11 cellular contexts compared by ENCODE assay signal in genomic region chr4:110164856-110165255, GRCh38. TPM values are rescaled to one million over a fixed set of nuclear protein-coding genes. Genes with fewer than 3 reads are reported as not detected.
DNase-seq lines count a peak whose midpoint lies in the region; ATAC-seq lines count a peak whose summit lies in the region.
"Had no signal": no experiment of that assay in that cellular context is flagged by ENCODE, and none has a peak within 500 bp of the region (broad histone marks: within the 10 kb centered on the region; RNA-seq: fewer than 3 reads in every experiment).

No MANE protein-coding gene starts in this region.

- no peaks in the 10 kb centered on the region for H3K9me3 ChIP-seq in CD8-positive, alpha-beta memory T cell (ENCODE audit: low read length)

- peaks cover 0 to 1% (median 0%) of the 10 kb centered on the region in 5 donors for H3K9me3 Mint-ChIP-seq in CD8-positive, alpha-beta memory T cell
- peaks cover 4% of the 10 kb centered on the region for H3K9me3 Mint-ChIP-seq in activated naive CD8-positive, alpha-beta T cell treated with anti-CD3 and anti-CD28 coated beads, Interleukin-2, amount 10 ng/mL, durations not matched to agents 7 days and 5 days
- H3K9me3 Mint-ChIP-seq in naive thymus-derived CD8-positive, alpha-beta T cell = peaks cover 0 to 4% (median 0%) of the 10 kb centered on the region in 9 donors
- H3K9me3 Mint-ChIP-seq: dendritic cell treated with granulocyte-macrophage colony-stimulating factor and Interleukin-4, amounts not matched to agents 40 ng/mL and 50 ng/mL, for 4 days had no signal

- peak; percentile 21 for ATAC-seq in activated naive CD8-positive, alpha-beta T cell treated with anti-CD3 and anti-CD28 coated beads, Interleukin-2, amount 10 ng/mL, durations not matched to agents 7 days and 5 days (ENCODE audit: low read depth)
- peak; percentile 27 to 41 for ATAC-seq in naive thymus-derived CD8-positive, alpha-beta T cell
- ATAC-seq in GM21825 (IDR thresholded peaks at IDR 0.05; ENCODE audit: unreplicated experiment) = no peak

- H3K4me1 ChIP-seq in CD8-positive, alpha-beta memory T cell (ENCODE audit: insufficient read depth, low read length) = peaks cover 28% of the 10 kb centered on the region

- H3K27me3 Mint-ChIP-seq in CD8-positive, alpha-beta memory T cell = no peaks in the 10 kb centered on the region
- no peaks in the 10 kb centered on the region for H3K27me3 Mint-ChIP-seq in activated naive CD8-positive, alpha-beta T cell treated with anti-CD3 and anti-CD28 coated beads, Interleukin-2, amount 10 ng/mL, durations not matched to agents 7 days and 5 days
- H3K27me3 Mint-ChIP-seq in naive thymus-derived CD8-positive, alpha-beta T cell = no peaks in the 10 kb centered on the region
- H3K27me3 Mint-ChIP-seq: dendritic cell treated with granulocyte-macrophage colony-stimulating factor and Interleukin-4, amounts not matched to agents 40 ng/mL and 50 ng/mL, for 4 days had no signal

- POLR2A ChIA-PET in CD8-positive, alpha-beta memory T cell (lab: Charles Lee) = interaction anchor here (0.6 to 1.0 kb wide), 2 partner anchors 27 to 32 kb away, joined by 3 to 8 read pairs; no protein-coding TSS in a partner anchor
- POLR2A ChIA-PET in activated naive CD8-positive, alpha-beta T cell treated with anti-CD3 and anti-CD28 coated beads, Interleukin-2, amount 10 ng/mL, durations not matched to agents 7 days and 5 days (lab: Charles Lee) = interaction anchor here (0.7 to 2.6 kb wide), 5 partner anchors 14 to 109 kb away, joined by 3 to 44 read pairs (median 5); partner anchors contain the start of gene ELOVL6
- POLR2A ChIA-PET in naive thymus-derived CD8-positive, alpha-beta T cell (lab: Charles Lee) = interaction anchor here (1.6 kb wide), 1 partner anchor 31 kb away, joined by 17 read pairs; no protein-coding TSS in a partner anchor

- no peak overlapping the region for H3K4me3 ChIP-seq in CD8-positive, alpha-beta memory T cell (ENCODE audit: low read length)

- H3K4me1 Mint-ChIP-seq in CD8-positive, alpha-beta memory T cell = peaks cover 33 to 39% (median 34%) of the 10 kb centered on the region in 3 donors
- H3K4me1 Mint-ChIP-seq in activated naive CD8-positive, alpha-beta T cell treated with anti-CD3 and anti-CD28 coated beads, Interleukin-2, amount 10 ng/mL, durations not matched to agents 7 days and 5 days = peaks cover 19% of the 10 kb centered on the region
- H3K4me1 Mint-ChIP-seq in naive thymus-derived CD8-positive, alpha-beta T cell = peaks cover 16 to 42% (median 37%) of the 10 kb centered on the region in 4 donors

- no peaks in the 10 kb centered on the region for H3K27me3 ChIP-seq in CD8-positive, alpha-beta memory T cell (ENCODE audit: insufficient read depth, low read length, poor library complexity, severe bottlenecking)

- peak overlapping the region in 6 of 7 donors; percentile 4 to 81 (median 63) for H3K4me3 Mint-ChIP-seq in CD8-positive, alpha-beta memory T cell
- peak overlapping the region; percentile 59 for H3K4me3 Mint-ChIP-seq in activated naive CD8-positive, alpha-beta T cell treated with anti-CD3 and anti-CD28 coated beads, Interleukin-2, amount 10 ng/mL, durations not matched to agents 7 days and 5 days
- peak overlapping the region in 9 of 10 donors; percentile 53 to 76 (median 70) for H3K4me3 Mint-ChIP-seq in naive thymus-derived CD8-positive, alpha-beta T cell
- H3K4me3 Mint-ChIP-seq: dendritic cell treated with granulocyte-macrophage colony-stimulating factor and Interleukin-4, amounts not matched to agents 40 ng/mL and 50 ng/mL, for 4 days had no signal

- peak in 2 of 5 donors; percentile 17 to 34 for DNase-seq in CD8-positive, alpha-beta memory T cell
- peak; percentile 53 for DNase-seq in HT-29 (ENCODE audit: low spot score)
- DNase-seq in activated naive CD8-positive, alpha-beta T cell treated with anti-CD3 and anti-CD28 coated beads, Interleukin-2, amount 10 ng/mL, durations not matched to agents 7 days and 5 days = no peak
- DNase-seq in naive thymus-derived CD8-positive, alpha-beta T cell = peak in 3 of 10 donors; percentile 23 to 49 (median 45)
- no peak for DNase-seq in NCI-H2081 (lab: John Stamatoyannopoulos, UW)
- no peak for DNase-seq in GM19238 (ENCODE audit: insufficient read length, low spot score)
- no peak for DNase-seq in HCEC 1CT
- DNase-seq: DMS79, NCI-H524 treated with DMSO at 0.1 percent for 48 hours had no signal

- H3K36me3 ChIP-seq in CD8-positive, alpha-beta memory T cell (ENCODE audit: insufficient read depth, low read length) = no peaks in the 10 kb centered on the region

- H3K36me3 Mint-ChIP-seq in CD8-positive, alpha-beta memory T cell = peaks cover 0 to 14% (median 1%) of the 10 kb centered on the region in 3 donors
- H3K36me3 Mint-ChIP-seq in activated naive CD8-positive, alpha-beta T cell treated with anti-CD3 and anti-CD28 coated beads, Interleukin-2, amount 10 ng/mL, durations not matched to agents 7 days and 5 days = peaks cover 21% of the 10 kb centered on the region
- H3K36me3 Mint-ChIP-seq in naive thymus-derived CD8-positive, alpha-beta T cell = peaks cover 0 to 2% (median 0%) of the 10 kb centered on the region in 3 donors

- CTCF ChIA-PET in CD8-positive, alpha-beta memory T cell (lab: Charles Lee) = interaction anchor here (0.9 to 1.5 kb wide), 2 partner anchors 13 to 26 kb away, joined by 3 read pairs; no protein-coding TSS in a partner anchor

- H3K27ac ChIP-seq in CD8-positive, alpha-beta memory T cell (ENCODE audit: low read depth, low read length) = no peak overlapping the region

- peak overlapping the region; percentile 56 to 93 (median 87) for H3K27ac Mint-ChIP-seq in CD8-positive, alpha-beta memory T cell
- H3K27ac Mint-ChIP-seq in activated naive CD8-positive, alpha-beta T cell treated with anti-CD3 and anti-CD28 coated beads, Interleukin-2, amount 10 ng/mL, durations not matched to agents 7 days and 5 days = peak overlapping the region; percentile 93
- H3K27ac Mint-ChIP-seq in naive thymus-derived CD8-positive, alpha-beta T cell = peak overlapping the region; percentile 81 to 99 (median 95)
- H3K27ac Mint-ChIP-seq: dendritic cell treated with granulocyte-macrophage colony-stimulating factor and Interleukin-4, amounts not matched to agents 40 ng/mL and 50 ng/mL, for 4 days had no signal

RNA-seq across cellular contexts. Expression of gene ELOVL6, which starts 33.6 kb away (rescaled TPM):
- total RNA-seq in CD8-positive, alpha-beta memory T cell = 1 to 10 TPM; 3.9 to 4.3 TPM
- polyA plus RNA-seq in CD8-positive, alpha-beta memory T cell = 5.5 TPM
- total RNA-seq in HT-29 (2014; rRNA removed; shearing (Covaris generic)) = 8.1 and 8.8 TPM in 2 replicates
- total RNA-seq in activated naive CD8-positive, alpha-beta T cell treated with anti-CD3 and anti-CD28 coated beads, Interleukin-2, amount 10 ng/mL, durations not matched to agents 7 days and 5 days = 10 to 100 TPM in 1 of 2 experiments, 1 to 10 TPM in 1; 9.9 to 14.6 TPM
- total RNA-seq in naive thymus-derived CD8-positive, alpha-beta T cell = 1 to 10 TPM in 1 of 2 experiments, under 1 TPM in 1; 0.57 to 2.1 TPM
- 1 to 10 TPM in 1 of 3 donors, under 1 TPM in 2; 0.11 to 3.0 (median 0.13) TPM for polyA plus RNA-seq in naive thymus-derived CD8-positive, alpha-beta T cell
